15 cellular contexts compared by ENCODE assay signal in genomic region chr20:10093087-10093591, GRCh38. TPM values are rescaled to one million over a fixed set of nuclear protein-coding genes. Genes with fewer than 3 reads are reported as not detected.
DNase-seq lines count a peak whose midpoint lies in the region; ATAC-seq and FAIRE-seq lines count a peak whose summit lies in the region.
"Had no signal": no experiment of that assay in that cellular context is flagged by ENCODE, and none has a peak within 500 bp of the region (broad histone marks: within the 10 kb centered on the region; RNA-seq: fewer than 3 reads in every experiment).

No MANE protein-coding gene starts in this region.

- no peak for ATAC-seq in GM18867 (IDR thresholded peaks at IDR 0.05; ENCODE audit: unreplicated experiment)
- no peak for ATAC-seq in activated naive CD4-positive, alpha-beta T cell treated with anti-CD3 and anti-CD28 coated beads, Interleukin-2, amount 50 U/mL, for 72 hours
- ATAC-seq in HG03520 (IDR thresholded peaks at IDR 0.05; ENCODE audit: unreplicated experiment), result no peak
- ATAC-seq: left lung had no signal

- no peak overlapping the region for H3K27ac Mint-ChIP-seq in activated naive CD4-positive, alpha-beta T cell treated with anti-CD3 and anti-CD28 coated beads, Interleukin-2, amount 50 U/mL, for 72 hours

- H3K9me3 Mint-ChIP-seq in activated naive CD4-positive, alpha-beta T cell treated with anti-CD3 and anti-CD28 coated beads, Interleukin-2, amount 50 U/mL, for 72 hours, result no peaks in the 10 kb centered on the region

- peak; percentile 32 for DNase-seq in ELF-1 (ENCODE audit: low read depth, low spot score)
- DNase-seq in NCI-H446 treated with DMSO at 0.1 percent for 48 hours (lab: John Stamatoyannopoulos, UW), result peak; percentile 82
- DNase-seq in myocyte (ENCODE audit: low read depth), result peak; percentile 53
- DNase-seq in activated naive CD4-positive, alpha-beta T cell treated with anti-CD3 and anti-CD28 coated beads, Interleukin-2, amount 50 U/mL, for 72 hours (ENCODE audit: low spot score in 2 of 2), result no peak
- no peak for DNase-seq in GM19239 (ENCODE audit: insufficient read length, low spot score)
- DNase-seq: activated CD4-positive, CD25-positive, alpha-beta regulatory T cell; activated naive CD4-positive, alpha-beta T cell; left lung; NCI-H1105 treated with DMSO at 0.1 percent for 48 hours; RPMI8226 had no signal

- peak overlapping the region; percentile 19 for H3K27ac ChIP-seq in cingulate gyrus (ENCODE audit: low read depth, low read length)
- H3K27ac ChIP-seq: left lung, vagina had no signal

- H3K36me3 Mint-ChIP-seq in activated naive CD4-positive, alpha-beta T cell treated with anti-CD3 and anti-CD28 coated beads, Interleukin-2, amount 50 U/mL, for 72 hours, result no peaks in the 10 kb centered on the region

- FAIRE-seq in GM19239 (lab: Jason Lieb, UNC), result no peak
- FAIRE-seq: endometrium had no signal

RNA-seq across cellular contexts. Expression of gene ANKEF1, which starts 58.4 kb away (rescaled TPM):
- total RNA-seq in myocyte, result 0.10 TPM in 1 of 2 replicates, not detected in the other
- polyA plus RNA-seq in myocyte (2012), result not detected
- total RNA-seq in activated naive CD4-positive, alpha-beta T cell treated with anti-CD3 and anti-CD28 coated beads, Interleukin-2, amount 50 U/mL, for 72 hours, result 1 to 10 TPM; 1.0 to 1.8 TPM

Comparison
In these comparisons a context has a peak if more than half of its experiments do, and no peak if none do; other contexts are left out.
1. DNase-seq: peak in ELF-1 (single experiment), NCI-H446 treated with DMSO at 0.1 percent for 48 hours (single experiment) and myocyte (single experiment); none in activated naive CD4-positive, alpha-beta T cell treated with anti-CD3 and anti-CD28 coated beads, Interleukin-2, amount 50 U/mL, for 72 hours (0 of 2) and GM19239 (single experiment).